16 cellular contexts compared by ENCODE assay signal in the genomic region with DNA sequence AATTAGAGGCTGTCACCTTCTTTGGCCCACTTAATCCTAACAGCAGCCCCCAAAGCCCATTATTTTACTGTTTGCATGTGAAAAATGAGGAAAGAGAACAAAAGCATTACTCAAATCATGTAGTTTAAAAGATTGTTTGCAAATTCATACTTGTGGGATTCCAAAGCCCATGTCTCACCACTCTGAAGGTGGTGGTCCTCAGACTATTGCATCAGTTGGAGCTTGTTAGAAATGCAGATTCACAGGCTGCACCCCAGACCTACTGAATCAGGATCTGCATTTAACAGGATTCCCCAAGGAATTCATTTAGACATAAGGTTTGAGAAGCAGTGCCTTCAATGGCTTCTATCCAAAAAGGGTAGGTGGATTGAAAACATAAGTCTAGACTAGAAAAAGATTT.
A peak's percentile ranks its signal among the peaks of the same experiment; 100 is the strongest.
DNase-seq lines count a peak whose midpoint lies in the region; ATAC-seq, FAIRE-seq and TF ChIP-seq lines count a peak whose summit lies in the region.
"Had no signal": no experiment of that assay in that cellular context is flagged by ENCODE, and none has a peak within 500 bp of the region (broad histone marks: within the 10 kb centered on the region; RNA-seq: fewer than 3 reads in every experiment).

No MANE protein-coding gene starts in this region.

- no peak for ATAC-seq in A549
- ATAC-seq in naive thymus-derived CD4-positive, alpha-beta T cell = no peak
- ATAC-seq in right lobe of liver = no peak
- ATAC-seq: activated CD8-positive, alpha-beta T cell treated with anti-CD3 and anti-CD28 coated beads for 36 hours; activated T-cell treated with anti-CD3 and anti-CD28 coated beads, Interleukin-2, amount 50 U/mL, for 4 hours had no signal

- TF ChIP-seq RAD21 in A549 (conservative IDR thresholded peaks at IDR 0.05 in 1 of 2, IDR thresholded peaks at IDR 0.05 in 1 of 2) = no peak

- TF ChIP-seq POLR2A in A549 (IDR thresholded peaks at IDR 0.05; ENCODE audit: low read length) = no peak
- TF ChIP-seq POLR2A in right lobe of liver (IDR thresholded peaks at IDR 0.05) = no peak

- CTCF ChIA-PET in A549 (lab: Yijun Ruan, JAX) = interaction anchor here (0.5 to 7.1 kb wide), 19 partner anchors 8 to 1180 kb away, joined by 3 to 30 read pairs (median 4); no protein-coding TSS in a partner anchor
- CTCF ChIA-PET in CD4-positive, alpha-beta memory T cell (lab: Charles Lee; ENCODE audit: partially characterized antibody) = no interaction called here
- CTCF ChIA-PET in naive thymus-derived CD4-positive, alpha-beta T cell (lab: Charles Lee) = no interaction called here

- H3K27ac ChIP-seq in A549 = peak overlapping the region; percentile 74 to 85
- no peak overlapping the region for H3K27ac ChIP-seq in CD4-positive, alpha-beta memory T cell (ENCODE audit: low read depth, low read length)
- no peak overlapping the region for H3K27ac ChIP-seq in naive thymus-derived CD4-positive, alpha-beta T cell (ENCODE audit: low read depth, low read length)
- H3K27ac ChIP-seq in right lobe of liver = no peak overlapping the region
- H3K27ac ChIP-seq: cardiac muscle cell had no signal

- H3K4me3 Mint-ChIP-seq in HFFc6 = peak overlapping the region; percentile 43; the same call in 1 of the 2 replicates
- no peak overlapping the region for H3K4me3 Mint-ChIP-seq in CD4-positive, alpha-beta memory T cell
- no peak overlapping the region for H3K4me3 Mint-ChIP-seq in naive thymus-derived CD4-positive, alpha-beta T cell
- H3K4me3 Mint-ChIP-seq: activated CD8-positive, alpha-beta T cell treated with anti-CD3 and anti-CD28 coated beads for 36 hours; activated naive CD4-positive, alpha-beta T cell treated with anti-CD3 and anti-CD28 coated beads, Interleukin-2, amount 50 U/mL, for 24 hours; activated T-cell treated with anti-CD3 and anti-CD28 coated beads, Interleukin-2, amount 50 U/mL, for 4 hours; CD8-positive, alpha-beta memory T cell; stimulated activated naive CD8-positive, alpha-beta T cell treated with anti-CD3 and anti-CD28 coated beads, Interleukin-15, Interleukin-2, amounts not matched to agents 100 ng/mL and 50 ng/mL, for 24 hours; T-helper 1 cell treated with Interleukin-12 subunit alpha and Interleukin-12 subunit beta and Interleukin-4 antibody, amounts not matched to agents 30 μg/mL and 1 μg/mL, for 36 hours had no signal

- H3K4me1 Mint-ChIP-seq in HFFc6 (ENCODE audit: low read depth) = peaks cover 46% of the 10 kb centered on the region; the same call in 1 of the 2 replicates
- H3K4me1 Mint-ChIP-seq in CD4-positive, alpha-beta memory T cell = no peaks in the 10 kb centered on the region
- H3K4me1 Mint-ChIP-seq in naive thymus-derived CD4-positive, alpha-beta T cell = peaks cover 0 to 2% (median 0%) of the 10 kb centered on the region in 7 donors
- H3K4me1 Mint-ChIP-seq: activated naive CD4-positive, alpha-beta T cell treated with anti-CD3 and anti-CD28 coated beads, Interleukin-2, amount 50 U/mL, for 24 hours; CD8-positive, alpha-beta memory T cell had no signal

- H3K4me3 ChIP-seq in A549 (no peak overlapping the region), cardiac fibroblast (replicated peaks in 1 of 2; ENCODE audit: low read depth in 2 of 2, low read length in 2 of 2) (no peak overlapping the region), right lobe of liver (no peak overlapping the region)
- no peak overlapping the region for H3K4me3 ChIP-seq in CD4-positive, alpha-beta memory T cell (ENCODE audit: low read length in 2 of 2)
- no peak overlapping the region for H3K4me3 ChIP-seq in naive thymus-derived CD4-positive, alpha-beta T cell (ENCODE audit: low read length)
- H3K4me3 ChIP-seq: cardiac muscle cell had no signal

- peaks cover 6% of the 10 kb centered on the region; the same call in 1 of the 2 replicates for H3K9me3 Mint-ChIP-seq in HFFc6
- peaks cover 0 to 6% (median 0%) of the 10 kb centered on the region in 8 donors for H3K9me3 Mint-ChIP-seq in CD4-positive, alpha-beta memory T cell
- H3K9me3 Mint-ChIP-seq in naive thymus-derived CD4-positive, alpha-beta T cell = peaks cover 0 to 6% (median 1%) of the 10 kb centered on the region in 11 donors
- H3K9me3 Mint-ChIP-seq: activated CD8-positive, alpha-beta T cell treated with anti-CD3 and anti-CD28 coated beads for 36 hours; activated T-cell treated with anti-CD3 and anti-CD28 coated beads, Interleukin-2, amount 50 U/mL, for 4 hours had no signal

- H3K4me1 ChIP-seq in A549 (peaks cover 30% of the 10 kb centered on the region), right lobe of liver (no peaks in the 10 kb centered on the region)
- H3K4me1 ChIP-seq in CD4-positive, alpha-beta memory T cell (ENCODE audit: insufficient read depth, low read length) = no peaks in the 10 kb centered on the region
- H3K4me1 ChIP-seq in naive thymus-derived CD4-positive, alpha-beta T cell (ENCODE audit: control insufficient read depth in 2 of 2, insufficient read depth in 2 of 2, low read length in 2 of 2) = no peaks in the 10 kb centered on the region

- no peaks in the 10 kb centered on the region for H3K36me3 ChIP-seq in CD4-positive, alpha-beta memory T cell (ENCODE audit: insufficient read depth, low read length)
- no peaks in the 10 kb centered on the region for H3K36me3 ChIP-seq in naive thymus-derived CD4-positive, alpha-beta T cell (ENCODE audit: control insufficient read depth in 2 of 3, insufficient read depth in 3 of 3, low read length in 3 of 3)
- no peaks in the 10 kb centered on the region for H3K36me3 ChIP-seq in right lobe of liver
- H3K36me3 ChIP-seq: cardiac muscle cell had no signal

- H3K27me3 ChIP-seq in CD4-positive, alpha-beta memory T cell (ENCODE audit: insufficient read depth, low read length) = no peaks in the 10 kb centered on the region
- no peaks in the 10 kb centered on the region for H3K27me3 ChIP-seq in naive thymus-derived CD4-positive, alpha-beta T cell (ENCODE audit: control insufficient read depth in 2 of 2, insufficient read depth in 2 of 2, low read length in 2 of 2)
- no peaks in the 10 kb centered on the region for H3K27me3 ChIP-seq in right lobe of liver

- TF ChIP-seq EP300 in A549 (IDR thresholded peaks at IDR 0.05) = no peak

- no peak for FAIRE-seq in A549 (lab: Jason Lieb, UNC)

- no peak for TF ChIP-seq CTCF in A549 (IDR thresholded peaks at IDR 0.05)
- no peak for TF ChIP-seq CTCF in HFFc6 (IDR thresholded peaks at IDR 0.05)
- no peak for TF ChIP-seq CTCF in cardiac fibroblast (IDR thresholded peaks at IDR 0.05; ENCODE audit: low read depth, low read length)
- no peak for TF ChIP-seq CTCF in right lobe of liver (IDR thresholded peaks at IDR 0.05)

- peak overlapping the region; percentile 45 for H3K4me2 ChIP-seq in A549

- intact Hi-C loops in CD4-positive, alpha-beta memory T cell (cut with micrococcal nuclease) = no loop called here
- intact Hi-C loops in naive thymus-derived CD4-positive, alpha-beta T cell (cut with micrococcal nuclease) = no loop called here
- intact Hi-C loops in right lobe of liver (cut with DNase I) = no loop called here

- no peaks in the 10 kb centered on the region for H3K27me3 Mint-ChIP-seq in HFFc6 (ENCODE audit: insufficient read depth)
- H3K27me3 Mint-ChIP-seq in CD4-positive, alpha-beta memory T cell = no peaks in the 10 kb centered on the region
- peaks cover 0 to 4% (median 0%) of the 10 kb centered on the region in 5 donors for H3K27me3 Mint-ChIP-seq in naive thymus-derived CD4-positive, alpha-beta T cell
- H3K27me3 Mint-ChIP-seq: activated CD8-positive, alpha-beta T cell treated with anti-CD3 and anti-CD28 coated beads for 36 hours; activated naive CD4-positive, alpha-beta T cell treated with anti-CD3 and anti-CD28 coated beads, Interleukin-2, amount 50 U/mL, for 24 hours; CD8-positive, alpha-beta memory T cell; stimulated activated naive CD8-positive, alpha-beta T cell treated with anti-CD3 and anti-CD28 coated beads, Interleukin-15, Interleukin-2, amounts not matched to agents 100 ng/mL and 50 ng/mL, for 24 hours had no signal

- H3K9me3 ChIP-seq in A549 (no peaks in the 10 kb centered on the region), right lobe of liver (no peaks in the 10 kb centered on the region)
- H3K9me3 ChIP-seq in CD4-positive, alpha-beta memory T cell (ENCODE audit: control insufficient read depth in 1 of 2, low read length in 2 of 2) = no peaks in the 10 kb centered on the region
- no peaks in the 10 kb centered on the region for H3K9me3 ChIP-seq in naive thymus-derived CD4-positive, alpha-beta T cell (ENCODE audit: control insufficient read depth in 2 of 3, low read length in 3 of 3)

- no peaks in the 10 kb centered on the region for H3K36me3 Mint-ChIP-seq in HFFc6 (ENCODE audit: low read depth)
- H3K36me3 Mint-ChIP-seq in CD4-positive, alpha-beta memory T cell = no peaks in the 10 kb centered on the region
- H3K36me3 Mint-ChIP-seq in naive thymus-derived CD4-positive, alpha-beta T cell = no peaks in the 10 kb centered on the region
- H3K36me3 Mint-ChIP-seq: activated naive CD4-positive, alpha-beta T cell treated with anti-CD3 and anti-CD28 coated beads, Interleukin-2, amount 50 U/mL, for 24 hours; CD8-positive, alpha-beta memory T cell had no signal

- DNase-seq in A549 (ENCODE audit: low read depth in 1 of 2, low spot score in 1 of 2) = no peak
- DNase-seq in HFFc6 = no peak
- DNase-seq in cardiac fibroblast (ENCODE audit: low read depth in 2 of 2) = peak; percentile 23 to 45
- DNase-seq in iris pigment epithelial cell (ENCODE audit: low read depth) = peak; percentile 17
- no peak for DNase-seq in CD4-positive, alpha-beta memory T cell
- no peak for DNase-seq in activated CD4-positive, alpha-beta T cell treated with anti-CD3 and anti-CD28 coated beads, Interleukin-2, amount 50 U/mL, for 4 hours
- DNase-seq in naive thymus-derived CD4-positive, alpha-beta T cell = no peak
- DNase-seq in right lobe of liver = no peak
- DNase-seq: activated CD8-positive, alpha-beta T cell treated with anti-CD3 and anti-CD28 coated beads for 36 hours; activated T-cell treated with anti-CD3 and anti-CD28 coated beads, Interleukin-2, amount 50 U/mL, for 4 hours; CD8-positive, alpha-beta memory T cell; NCI-H2029 treated with DMSO at 0.1 percent for 48 hours had no signal

- POLR2A ChIA-PET in A549 (lab: Yijun Ruan, JAX) = no interaction called here
- POLR2A ChIA-PET in CD4-positive, alpha-beta memory T cell (lab: Charles Lee; ENCODE audit: partially characterized antibody) = no interaction called here
- POLR2A ChIA-PET in naive thymus-derived CD4-positive, alpha-beta T cell (lab: Charles Lee) = no interaction called here

- H3K27ac Mint-ChIP-seq in HFFc6 = peak overlapping the region; percentile 78
- no peak overlapping the region for H3K27ac Mint-ChIP-seq in CD4-positive, alpha-beta memory T cell
- no peak overlapping the region for H3K27ac Mint-ChIP-seq in naive thymus-derived CD4-positive, alpha-beta T cell
- H3K27ac Mint-ChIP-seq: activated CD8-positive, alpha-beta T cell treated with anti-CD3 and anti-CD28 coated beads for 36 hours; activated naive CD4-positive, alpha-beta T cell treated with anti-CD3 and anti-CD28 coated beads, Interleukin-2, amount 50 U/mL, for 24 hours; CD8-positive, alpha-beta memory T cell; stimulated activated naive CD8-positive, alpha-beta T cell treated with anti-CD3 and anti-CD28 coated beads, Interleukin-15, Interleukin-2, amounts not matched to agents 100 ng/mL and 50 ng/mL, for 24 hours; T-helper 1 cell treated with Interleukin-12 subunit alpha and Interleukin-12 subunit beta and Interleukin-4 antibody, amounts not matched to agents 30 μg/mL and 1 μg/mL, for 36 hours had no signal

TF ChIP-seq in A549, 52 proteins besides CTCF, POLR2A, EP300 and RAD21 (continues in another document):
- TF ChIP-seq RFX5 (IDR thresholded peaks at IDR 0.05) (no peak), JUN (IDR thresholded peaks at IDR 0.05) (no peak)

Comparison
In these comparisons a context has a peak if more than half of its experiments do, and no peak if none do; other contexts are left out.
1. DNase-seq: peak in cardiac fibroblast (2 of 2) and iris pigment epithelial cell (single experiment); none in A549 (0 of 2), HFFc6 (single experiment), CD4-positive, alpha-beta memory T cell (0 of 5), activated CD4-positive, alpha-beta T cell treated with anti-CD3 and anti-CD28 coated beads, Interleukin-2, amount 50 U/mL, for 4 hours (0 of 2), naive thymus-derived CD4-positive, alpha-beta T cell (0 of 9) and right lobe of liver (0 of 3).
2. H3K27ac ChIP-seq: peak in A549 (2 of 2); none in CD4-positive, alpha-beta memory T cell (single experiment), naive thymus-derived CD4-positive, alpha-beta T cell (single experiment) and right lobe of liver (0 of 3).